In genomic region chr19:14555918-14556661, GRCh38 we compare ENCODE assay signal across 1 cellular context.
TF ChIP-seq lines count a peak whose summit lies in the region.

No MANE protein-coding gene starts in this region.

TF ChIP-seq in HepG2, 621 proteins besides CTCF, POLR2A, EP300 and RAD21:
- TF ChIP-seq GTF2F1 (IDR thresholded peaks at IDR 0.05; ENCODE audit: low read length) (no peak), ZNF503 (CRISPR knock-in tag; IDR thresholded peaks at IDR 0.05) (no peak), SP2 (CRISPR knock-in tag; IDR thresholded peaks at IDR 0.05) (no peak), ZNF598 (CRISPR knock-in tag; IDR thresholded peaks at IDR 0.05; ENCODE audit: borderline replicate concordance) (no peak), CSRNP2 (CRISPR knock-in tag; conservative IDR thresholded peaks at IDR 0.05; ENCODE audit: low read depth) (no peak), RXRA (CRISPR knock-in tag; IDR thresholded peaks at IDR 0.05) (no peak), MLLT10 (CRISPR knock-in tag; IDR thresholded peaks at IDR 0.05) (no peak), SMAD1 (CRISPR knock-in tag; IDR thresholded peaks at IDR 0.05; ENCODE audit: borderline replicate concordance, low read depth) (no peak), ZNF768 (CRISPR knock-in tag; IDR thresholded peaks at IDR 0.05) (peak; percentile 26; the same call in 1 of the 2 replicates), ZFY (CRISPR knock-in tag; IDR thresholded peaks at IDR 0.05) (no peak), ZNF501 (CRISPR knock-in tag; IDR thresholded peaks at IDR 0.05) (no peak), ZNF614 (CRISPR knock-in tag; IDR thresholded peaks at IDR 0.05; ENCODE audit: borderline replicate concordance) (peak; percentile 1; the same call in 1 of the 2 replicates), TOPORS (CRISPR knock-in tag; IDR thresholded peaks at IDR 0.05) (no peak), LCORL (IDR thresholded peaks at IDR 0.05) (no peak), LCORL (CRISPR knock-in tag; IDR thresholded peaks at IDR 0.05) (no peak), MAFK (conservative IDR thresholded peaks at IDR 0.05 in 1 of 2, IDR thresholded peaks at IDR 0.05 in 1 of 2; ENCODE audit: low read length in 2 of 2) (no peak), ZNF775 (CRISPR knock-in tag; IDR thresholded peaks at IDR 0.05; ENCODE audit: borderline replicate concordance) (no peak), ZFX (CRISPR knock-in tag; IDR thresholded peaks at IDR 0.05; ENCODE audit: low read depth) (0 out of 2 replicates have a peak, but pooled peaks have one; percentile 2), SMAD3 (CRISPR knock-in tag; IDR thresholded peaks at IDR 0.05) (no peak), RFXANK (CRISPR knock-in tag; IDR thresholded peaks at IDR 0.05) (no peak), CCAR2 (optimal IDR thresholded peaks at IDR 0.05; ENCODE audit: low read depth, low read length) (no peak), MEF2D (CRISPR knock-in tag; IDR thresholded peaks at IDR 0.05) (no peak), ZNF510 (CRISPR knock-in tag; IDR thresholded peaks at IDR 0.05; ENCODE audit: low read depth) (no peak), ZBTB33 (CRISPR knock-in tag; IDR thresholded peaks at IDR 0.05) (peak; percentile 84)
- TF ChIP-seq, protein P1, sequence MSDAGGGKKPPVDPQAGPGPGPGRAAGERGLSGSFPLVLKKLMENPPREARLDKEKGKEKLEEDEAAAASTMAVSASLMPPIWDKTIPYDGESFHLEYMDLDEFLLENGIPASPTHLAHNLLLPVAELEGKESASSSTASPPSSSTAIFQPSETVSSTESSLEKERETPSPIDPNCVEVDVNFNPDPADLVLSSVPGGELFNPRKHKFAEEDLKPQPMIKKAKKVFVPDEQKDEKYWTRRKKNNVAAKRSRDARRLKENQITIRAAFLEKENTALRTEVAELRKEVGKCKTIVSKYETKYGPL (CRISPR knock-in tag; IDR thresholded peaks at IDR 0.05), result no peak
